1 cellular context compared by ENCODE assay signal in the genomic region with DNA sequence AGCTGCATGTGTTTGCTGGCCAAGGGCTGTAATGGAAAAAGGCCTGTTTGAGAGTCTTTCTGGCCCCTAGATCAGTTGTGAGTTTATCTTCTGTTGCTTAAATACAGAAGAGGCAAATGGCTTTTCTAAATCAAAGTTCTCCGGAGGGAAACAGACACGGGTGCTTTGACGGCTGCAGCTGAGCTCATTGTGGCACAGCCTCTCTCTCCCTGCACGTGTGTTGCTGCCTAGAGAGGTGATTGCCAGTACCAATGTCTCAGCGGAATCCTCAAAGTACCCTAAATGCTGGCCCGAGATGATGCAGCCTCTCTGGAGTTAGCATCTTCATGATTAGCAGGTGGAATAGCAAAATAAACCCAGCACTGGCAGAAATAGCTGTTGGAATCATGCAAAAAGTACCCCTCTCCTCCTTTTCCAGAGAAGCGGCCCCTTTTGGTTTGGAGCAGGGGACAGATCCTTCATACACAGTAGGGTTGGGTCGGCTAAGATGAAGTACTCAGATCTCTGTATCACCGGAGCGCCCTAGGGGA.
TF ChIP-seq lines count a peak whose summit lies in the region.

No MANE protein-coding gene starts in this region.

TF ChIP-seq in SK-N-SH, 30 proteins besides CTCF, POLR2A, EP300 and RAD21 (continued from another document):
- TF ChIP-seq IRF3 (IDR thresholded peaks at IDR 0.05; ENCODE audit: low read depth, low read length), result no peak
- TF ChIP-seq SMC3 (IDR thresholded peaks at IDR 0.05; ENCODE audit: low read depth, low read length), result no peak
